In genomic region chr5:72451771-72452505, GRCh38 we compare ENCODE assay signal across 8 cellular contexts.
DNase-seq lines count a peak whose midpoint lies in the region; ATAC-seq and TF ChIP-seq lines count a peak whose summit lies in the region.

No MANE protein-coding gene starts in this region.

- H3K9ac ChIP-seq in duodenal mucosa (ENCODE audit: low read depth in 1 of 2, low read length in 2 of 2): no peak overlapping the region
- H3K9ac ChIP-seq in mucosa of rectum (ENCODE audit: low read depth in 1 of 2, low read length in 2 of 2): peak overlapping the region in 1 of 2 donors; percentile 37

- H3K9me3 ChIP-seq in DOHH2 (ENCODE audit: control insufficient read depth, insufficient read depth, low read length) (no peaks in the 10 kb centered on the region), duodenal mucosa (ENCODE audit: control insufficient read depth in 1 of 2, low read length in 2 of 2) (no peaks in the 10 kb centered on the region), mucosa of rectum (ENCODE audit: control insufficient read depth in 2 of 2, low read length in 2 of 2) (no peaks in the 10 kb centered on the region)

- H3K4me2 ChIP-seq in DOHH2 (ENCODE audit: low read length): peak overlapping the region; percentile 37

- no peaks in the 10 kb centered on the region for H3K9me2 ChIP-seq in DOHH2 (replicated peaks; ENCODE audit: control insufficient read depth, low read length)

- peak; percentile 95 for ATAC-seq in GM21619 (IDR thresholded peaks at IDR 0.05; ENCODE audit: unreplicated experiment)

- H4K20me1 ChIP-seq in DOHH2 (ENCODE audit: control insufficient read depth, insufficient read depth, low read depth, low read length): no peaks in the 10 kb centered on the region

- H3K36me3 ChIP-seq in DOHH2 (ENCODE audit: control insufficient read depth, low read length) (no peaks in the 10 kb centered on the region), duodenal mucosa (ENCODE audit: control insufficient read depth in 1 of 2, insufficient read depth in 2 of 2, low read length in 2 of 2) (no peaks in the 10 kb centered on the region), mucosa of rectum (ENCODE audit: control insufficient read depth in 2 of 2, insufficient read depth in 2 of 2, low read length in 2 of 2) (no peaks in the 10 kb centered on the region)

- H3K79me2 ChIP-seq in DOHH2 (ENCODE audit: control insufficient read depth, low read length): no peaks in the 10 kb centered on the region

- H3K27me3 ChIP-seq in DOHH2 (ENCODE audit: control insufficient read depth, low read length): no peaks in the 10 kb centered on the region
- no peaks in the 10 kb centered on the region for H3K27me3 ChIP-seq in duodenal mucosa (ENCODE audit: control insufficient read depth in 1 of 2, insufficient read depth in 2 of 2, low read length in 2 of 2)
- no peaks in the 10 kb centered on the region for H3K27me3 ChIP-seq in mucosa of rectum (ENCODE audit: control insufficient read depth in 2 of 2, insufficient read depth in 2 of 2, low read length in 2 of 2)

- H3K27ac ChIP-seq in DOHH2 (ENCODE audit: low read depth, low read length) (no peak overlapping the region), duodenal mucosa (ENCODE audit: low read depth, low read length) (peak overlapping the region; percentile 71), mucosa of rectum (ENCODE audit: low read depth in 2 of 2, low read length in 2 of 2) (peak overlapping the region; percentile 83 to 88)

- peak; percentile 73 for DNase-seq in NAMALWA (ENCODE audit: low spot score)
- no peak for DNase-seq in activated T-cell treated with anti-CD3 and anti-CD28 coated beads for 4 hours
- DNase-seq in NCI-H2171 treated with DMSO at 0.1 percent for 48 hours (lab: John Stamatoyannopoulos, UW): no peak
- no peak for DNase-seq in NCI-H345 (lab: John Stamatoyannopoulos, UW)

- H3K4me3 ChIP-seq in DOHH2 (ENCODE audit: low read length): 0 out of 2 replicates have a peak overlapping the region, but pooled peaks have one; percentile 1
- peak overlapping the region in 1 of 2 donors; percentile 15 for H3K4me3 ChIP-seq in duodenal mucosa (ENCODE audit: low read depth in 1 of 2, low read length in 2 of 2)
- H3K4me3 ChIP-seq in mucosa of rectum (ENCODE audit: low read length in 2 of 2): peak overlapping the region; percentile 30 to 42

- no peaks in the 10 kb centered on the region for H3F3A ChIP-seq in DOHH2 (ENCODE audit: control insufficient read depth, insufficient read depth)

- H3K4me1 ChIP-seq in DOHH2 (ENCODE audit: control insufficient read depth, low read length) (peaks cover 13% of the 10 kb centered on the region), duodenal mucosa (ENCODE audit: control insufficient read depth in 1 of 2, insufficient read depth in 2 of 2, low read length in 2 of 2) (peaks cover 20 to 23% of the 10 kb centered on the region in 2 donors), mucosa of rectum (ENCODE audit: control insufficient read depth in 2 of 2, insufficient read depth in 2 of 2, low read length in 2 of 2) (peaks cover 19 to 23% of the 10 kb centered on the region in 2 donors)

- no peak for TF ChIP-seq CTCF in DOHH2 (IDR thresholded peaks at IDR 0.05; ENCODE audit: low read depth, low read length, poor library complexity, severe bottlenecking)
